In the genomic region with DNA sequence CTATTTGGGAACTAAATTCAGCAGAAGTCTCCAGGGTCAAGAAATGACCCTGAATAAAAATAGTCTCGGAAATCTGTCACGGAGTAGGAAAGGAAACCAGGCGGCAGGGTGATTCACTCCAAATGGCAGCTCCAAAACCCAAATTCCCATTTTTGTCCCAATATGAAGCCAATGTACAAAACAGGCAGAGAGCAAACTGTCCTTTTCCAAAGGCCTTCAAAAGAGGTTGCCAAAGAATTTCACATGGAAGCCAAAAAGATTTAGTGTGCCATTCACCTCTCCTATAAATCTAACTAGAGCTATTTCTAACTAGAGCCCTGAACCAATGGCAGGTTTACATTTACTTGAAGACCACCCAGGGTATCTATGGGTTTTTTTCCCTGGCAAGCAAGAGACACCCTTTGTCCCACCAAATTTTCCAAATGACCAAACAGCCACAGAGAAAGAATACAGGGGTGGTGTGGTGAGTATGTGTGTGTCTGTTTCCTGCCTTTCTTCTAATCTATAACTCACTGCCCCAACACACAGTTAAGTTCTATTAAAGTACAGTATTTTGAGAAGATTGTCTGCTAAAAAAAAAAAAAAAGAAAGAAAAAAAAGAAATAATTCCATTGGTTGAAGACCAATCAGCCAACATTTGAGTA, we compare ENCODE assay signal across 11 cellular contexts. TPM values are rescaled to one million over a fixed set of nuclear protein-coding genes. Genes with fewer than 3 reads are reported as not detected.
A peak's percentile ranks its signal among the peaks of the same experiment; 100 is the strongest.
DNase-seq lines count a peak whose midpoint lies in the region; ATAC-seq and TF ChIP-seq lines count a peak whose summit lies in the region.
"Had no signal": no experiment of that assay in that cellular context is flagged by ENCODE, and none has a peak within 500 bp of the region (broad histone marks: within the 10 kb centered on the region; RNA-seq: fewer than 3 reads in every experiment).

No MANE protein-coding gene starts in this region.

- H3K9ac ChIP-seq in smooth muscle cell (ENCODE audit: low read depth): no peak overlapping the region

- H3K27me3 ChIP-seq in smooth muscle cell (ENCODE audit: low read depth) (no peaks in the 10 kb centered on the region), prostate gland (replicated peaks; ENCODE audit: insufficient read depth) (no peaks in the 10 kb centered on the region)

- intact Hi-C loops in left colon (cut with DNase I, micrococcal nuclease): loop anchor here in 1 of 2 donors (10.0 kb wide), 1 partner anchor 85 kb away; no protein-coding TSS in a partner anchor
- intact Hi-C loops in prostate gland (cut with DNase I): no loop called here

- H4K20me1 ChIP-seq in smooth muscle cell (ENCODE audit: low read depth): peaks cover 18% of the 10 kb centered on the region

- H3K36me3 ChIP-seq in smooth muscle cell (ENCODE audit: low read depth): no peaks in the 10 kb centered on the region
- no peaks in the 10 kb centered on the region for H3K36me3 ChIP-seq in prostate gland

- H3K4me2 ChIP-seq in smooth muscle cell: no peak overlapping the region

- H2AFZ ChIP-seq in smooth muscle cell (ENCODE audit: low read depth): no peak overlapping the region

- ATAC-seq in left lobe of liver (peak; percentile 67), GM18517 (IDR thresholded peaks at IDR 0.05; ENCODE audit: unreplicated experiment) (no peak), left colon (no peak)

- H3K79me2 ChIP-seq in smooth muscle cell (ENCODE audit: low read depth): peaks cover 32% of the 10 kb centered on the region

- H3K27ac ChIP-seq in smooth muscle cell (ENCODE audit: low read depth) (peak overlapping the region; percentile 34), prostate gland (no peak overlapping the region)

- H3K4me1 ChIP-seq in smooth muscle cell (ENCODE audit: low read depth): peaks cover 6% of the 10 kb centered on the region
- H3K4me1 ChIP-seq in prostate gland (replicated peaks): no peaks in the 10 kb centered on the region

- peak; percentile 75 for DNase-seq in EH (ENCODE audit: low read depth)
- peak; percentile 74 for DNase-seq in dermis blood vessel endothelial cell
- no peak for DNase-seq in left lobe of liver (ENCODE audit: low spot score)
- no peak for DNase-seq in smooth muscle cell (lab: John Stamatoyannopoulos, UW; ENCODE audit: unreplicated experiment)
- DNase-seq in NAMALWA (ENCODE audit: low spot score): no peak
- no peak for DNase-seq in left colon
- no peak for DNase-seq in prostate gland (ENCODE audit: low spot score)
- DNase-seq: H7, NCI-H1092, NCI-H2227 treated with DMSO at 0.1 percent for 48 hours had no signal

- TF ChIP-seq POLR2A in prostate gland (IDR thresholded peaks at IDR 0.05): no peak

- no peak overlapping the region for H3K4me3 ChIP-seq in smooth muscle cell
- H3K4me3 ChIP-seq in prostate gland: no peak overlapping the region

- WGBS in smooth muscle cell (ENCODE audit: low lambda C conversion rate): 52% methylated on average over 3 of the region's 3 CpGs
- WGBS in prostate gland: 62% methylated on average over 3 of the region's 3 CpGs

- no peak for TF ChIP-seq CTCF in smooth muscle cell (IDR thresholded peaks at IDR 0.05; ENCODE audit: borderline replicate concordance, insufficient read depth, poor library complexity, severe bottlenecking)
- no peak for TF ChIP-seq CTCF in prostate gland (IDR thresholded peaks at IDR 0.05)

- no peaks in the 10 kb centered on the region for H3F3A ChIP-seq in smooth muscle cell (ENCODE audit: low read depth)

- H3K9me3 ChIP-seq in smooth muscle cell (replicated peaks; ENCODE audit: low read depth) (no peaks in the 10 kb centered on the region), prostate gland (no peaks in the 10 kb centered on the region)

RNA-seq across cellular contexts. Expression of gene MYO1D, which starts 6.8 kb away (rescaled TPM):
- total RNA-seq in dermis blood vessel endothelial cell (48.8 and 64.4 TPM in 2 replicates), left lobe of liver (18.4 TPM), smooth muscle cell (26.9 and 35.7 TPM in 2 replicates), left colon (100 to 1,000 TPM; 394 to 421 TPM), prostate gland (10 to 100 TPM; 44.2 to 45.2 TPM)
- 13.9 and 20.7 TPM in 2 replicates for polyA plus RNA-seq in smooth muscle cell

RNA-seq across cellular contexts. Expression of gene TMEM98, which starts 57.8 kb away (rescaled TPM):
- 36.2 and 42.4 TPM in 2 replicates for total RNA-seq in dermis blood vessel endothelial cell
- total RNA-seq in left lobe of liver: 15.2 TPM
- total RNA-seq in smooth muscle cell: 157 and 190 TPM in 2 replicates
- polyA plus RNA-seq in smooth muscle cell: 215 and 222 TPM in 2 replicates
- total RNA-seq in left colon: 100 to 1,000 TPM; 111 to 114 TPM
- total RNA-seq in prostate gland: 100 to 1,000 TPM in 1 of 2 donors, 10 to 100 TPM in 1; 98.3 to 206 TPM

Comparison
In these comparisons a context has a peak if more than half of its experiments do, and no peak if none do; other contexts are left out.
1. DNase-seq: peak in EH (single experiment) and dermis blood vessel endothelial cell (single experiment); none in left lobe of liver (single experiment), smooth muscle cell (single experiment), NAMALWA (single experiment), left colon (0 of 2) and prostate gland (single experiment).